Comparison of ENCODE assay signal across 8 cellular contexts in the genomic region with DNA sequence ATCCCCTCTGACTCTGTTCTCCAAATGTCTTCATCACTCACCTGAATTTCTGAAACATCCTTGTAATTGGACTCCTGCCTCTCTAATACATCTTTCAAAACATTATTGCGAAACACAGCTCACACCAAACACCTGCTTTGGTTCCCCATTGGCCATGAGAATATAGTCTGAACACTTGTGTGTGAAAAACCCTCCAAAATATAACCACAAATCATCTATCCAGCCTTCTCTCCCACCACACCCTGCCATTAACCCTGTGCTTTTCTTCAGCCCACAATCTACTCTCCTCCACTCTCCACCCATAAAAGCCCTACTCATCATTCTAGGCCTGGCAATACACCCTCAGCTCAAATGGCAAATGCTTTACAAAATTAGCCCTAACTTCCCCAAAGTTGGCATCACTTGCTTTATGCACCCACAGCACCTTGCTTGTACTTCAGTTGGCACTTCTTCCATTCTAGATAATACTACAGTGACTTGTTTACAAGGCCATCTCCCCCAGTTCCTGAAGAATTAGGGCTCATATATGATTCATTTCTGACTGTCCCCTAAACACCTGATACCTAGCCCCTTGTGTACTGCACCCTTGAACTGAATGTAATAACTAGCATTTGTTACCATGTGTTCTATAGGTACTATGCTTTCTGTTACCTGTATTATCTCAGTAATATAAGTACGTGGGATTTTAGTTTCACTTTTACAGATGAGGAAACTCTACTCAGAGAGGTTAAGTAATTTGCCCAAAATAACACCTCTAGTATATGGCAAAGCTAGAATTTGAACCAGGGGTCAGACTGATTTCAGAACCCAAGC. TPM values are rescaled to one million over a fixed set of nuclear protein-coding genes. Genes with fewer than 3 reads are reported as not detected.
DNase-seq lines count a peak whose midpoint lies in the region; ATAC-seq and TF ChIP-seq lines count a peak whose summit lies in the region.
"Not testable (repeated sequence)": the region's sequence is repeated elsewhere in the genome, so short reads cannot be mapped to it uniquely, and the experiment has no call there.

No MANE protein-coding gene starts in this region.

- intact Hi-C loops in IMR-90 (cut with micrococcal nuclease), result not testable (repeated sequence)
- intact Hi-C loops in OCI-LY7 (cut with micrococcal nuclease; ENCODE audit: unreplicated experiment), result loop anchor here (1.0 to 5.0 kb wide), 4 partner anchors 17 to 367 kb away; partner anchors contain the start of genes SGPP1 and SYNE2
- intact Hi-C loops in activated naive CD4-positive, alpha-beta T cell treated with anti-CD3 and anti-CD28 coated beads for 36 hours (cut with micrococcal nuclease), result loop anchor here (2.0 to 10.0 kb wide), 2 partner anchors 15 to 1435 kb away; no protein-coding TSS in a partner anchor

- not testable (repeated sequence) for TF ChIP-seq POLR2A in IMR-90 (IDR thresholded peaks at IDR 0.05; ENCODE audit: low read depth, low read length)

- not testable (repeated sequence) for H3K4me2 ChIP-seq in IMR-90 (ENCODE audit: low read depth, low read length)
- H3K4me2 ChIP-seq in OCI-LY7 (ENCODE audit: low read length), result peak overlapping the region; percentile 66

- H3K79me2 ChIP-seq in OCI-LY7 (ENCODE audit: insufficient read depth, low read depth, low read length), result peaks cover 88% of the 10 kb centered on the region

- dilution Hi-C loops in IMR-90 (cut with HindIII; ENCODE audit: low sequenced_read_pairs, unreplicated experiment), result not testable (repeated sequence)

- not testable (repeated sequence) for H3K4ac ChIP-seq in IMR-90 (ENCODE audit: low read depth, low read length)

- H2AK9ac ChIP-seq in IMR-90 (replicated peaks; ENCODE audit: low read depth, low read length, poor library complexity), result not testable (repeated sequence)

- not testable (repeated sequence) for H2BK120ac ChIP-seq in IMR-90 (ENCODE audit: low read depth, low read length)

- H3K27me3 Mint-ChIP-seq in activated naive CD4-positive, alpha-beta T cell treated with anti-CD3 and anti-CD28 coated beads for 36 hours (ENCODE audit: low read depth); immature natural killer cell (ENCODE audit: low read depth in 3 of 3); stimulated activated naive CD8-positive, alpha-beta T cell treated with anti-CD3 and anti-CD28 coated beads, Interleukin-15, Interleukin-2, amounts not matched to agents 100 ng/mL and 50 ng/mL, for 24 hours: not testable (repeated sequence)

- BruUV-seq in IMR-90 (replicated peaks; lab: Mats Ljungman, UMichigan); OCI-LY7 (replicated peaks; lab: Mats Ljungman, UMichigan): not testable (repeated sequence)

- H3K4me3 ChIP-seq in IMR-90 (ENCODE audit: insufficient read depth, low read depth, low read length), result not testable (repeated sequence)
- H3K4me3 ChIP-seq in OCI-LY7 (ENCODE audit: low read depth, low read length, poor library complexity, severe bottlenecking), result peak overlapping the region; percentile 51

- no CpG with 5 or more reads among the region's 2 CpGs for WGBS in IMR-90 (ENCODE audit: extremely low coverage in 2 of 2, insufficient read length in 1 of 2), 2 experiments

- not testable (repeated sequence) for TF ChIP-seq RAD21 in IMR-90 (IDR thresholded peaks at IDR 0.05; ENCODE audit: low read length)

- not testable (repeated sequence) for H3K56ac ChIP-seq in IMR-90 (ENCODE audit: extremely low read depth, insufficient read depth, low read length)

- H3K36me3 ChIP-seq in IMR-90 (ENCODE audit: control insufficient read depth, insufficient read depth, low read length), result not testable (repeated sequence)
- H3K36me3 ChIP-seq in OCI-LY7 (ENCODE audit: insufficient read depth, low read length), result peaks cover 20% of the 10 kb centered on the region; the same call in 1 of the 2 replicates

- not testable (repeated sequence) for H3K9me1 ChIP-seq in IMR-90 (ENCODE audit: insufficient read depth, low read length)

- H3K4me1 ChIP-seq in IMR-90 (ENCODE audit: control insufficient read depth, insufficient read depth, low read length), result not testable (repeated sequence)
- H3K4me1 ChIP-seq in OCI-LY7 (ENCODE audit: insufficient read depth, low read length, poor library complexity, severe bottlenecking), result peaks cover 86% of the 10 kb centered on the region

- DNase-seq in DMS79 treated with DMSO at 0.1 percent for 48 hours (lab: John Stamatoyannopoulos, UW) (peak; percentile 97), OCI-LY7 (ENCODE audit: low spot score) (peak; percentile 74)
- DNase-seq in IMR-90; activated naive CD4-positive, alpha-beta T cell treated with anti-CD3 and anti-CD28 coated beads for 36 hours; immature natural killer cell: not testable (repeated sequence)

- in situ Hi-C loops in IMR-90 (cut with MboI; ENCODE audit: low sequenced_read_pairs), result not testable (repeated sequence)

- not testable (repeated sequence) for H3K14ac ChIP-seq in IMR-90 (replicated peaks; ENCODE audit: low read depth, low read length)

- H3K9me3 Mint-ChIP-seq in activated naive CD4-positive, alpha-beta T cell treated with anti-CD3 and anti-CD28 coated beads for 36 hours; immature natural killer cell; stimulated activated naive CD8-positive, alpha-beta T cell treated with anti-CD3 and anti-CD28 coated beads, Interleukin-15, Interleukin-2, amounts not matched to agents 100 ng/mL and 50 ng/mL, for 24 hours: not testable (repeated sequence)

- not testable (repeated sequence) for H4K5ac ChIP-seq in IMR-90 (ENCODE audit: low read depth, low read length)

- H4K8ac ChIP-seq in IMR-90 (ENCODE audit: low read depth in 2 of 2, low read length in 2 of 2), result not testable (repeated sequence)

- H3K36me3 Mint-ChIP-seq in activated naive CD4-positive, alpha-beta T cell treated with anti-CD3 and anti-CD28 coated beads for 36 hours (ENCODE audit: low read depth); immature natural killer cell; stimulated activated naive CD8-positive, alpha-beta T cell treated with anti-CD3 and anti-CD28 coated beads, Interleukin-15, Interleukin-2, amounts not matched to agents 100 ng/mL and 50 ng/mL, for 24 hours (ENCODE audit: low read depth): not testable (repeated sequence)

- H2BK5ac ChIP-seq in IMR-90 (ENCODE audit: low read depth, low read length, poor library complexity, severe bottlenecking), result not testable (repeated sequence)

- H2AFZ ChIP-seq in IMR-90 (replicated peaks; ENCODE audit: low read length, poor library complexity); OCI-LY7 (ENCODE audit: low read length): not testable (repeated sequence)

- H3K9me2 ChIP-seq in OCI-LY7 (ENCODE audit: insufficient read depth, low read length), result not testable (repeated sequence)

- CTCF ChIA-PET in IMR-90 (lab: Yijun Ruan, JAX), result interaction anchor here (0.6 to 0.7 kb wide), 2 partner anchors 16 to 124 kb away, joined by 4 to 8 read pairs; no protein-coding TSS in a partner anchor
- CTCF ChIA-PET in OCI-LY7 (lab: Charles Lee; ENCODE audit: unreplicated experiment); activated naive CD4-positive, alpha-beta T cell treated with anti-CD3 and anti-CD28 coated beads for 36 hours (lab: Charles Lee): not testable (repeated sequence)

- not testable (repeated sequence) for H3K23ac ChIP-seq in IMR-90 (ENCODE audit: low read depth, low read length)

- H4K20me1 ChIP-seq in IMR-90 (ENCODE audit: insufficient read depth, low read length); OCI-LY7 (ENCODE audit: insufficient read depth, low read length): not testable (repeated sequence)

- not testable (repeated sequence) for H3K27ac ChIP-seq in IMR-90 (ENCODE audit: insufficient read depth, low read length)
- peak overlapping the region; percentile 89 for H3K27ac ChIP-seq in OCI-LY7 (ENCODE audit: low read depth, low read length, poor library complexity, severe bottlenecking)

- not testable (repeated sequence) for H3K9ac ChIP-seq in IMR-90 (ENCODE audit: low read depth, low read length)

- not testable (repeated sequence) for H2BK15ac ChIP-seq in IMR-90 (ENCODE audit: low read depth, low read length)

- POLR2A ChIA-PET in IMR-90 (lab: Charles Lee; ENCODE audit: unreplicated experiment), result not testable (repeated sequence)
- POLR2A ChIA-PET in OCI-LY7 (lab: Charles Lee), result interaction anchor here (0.7 to 1.3 kb wide), 3 partner anchors 14 to 47 kb away, joined by 3 to 5 read pairs (median 4); no protein-coding TSS in a partner anchor

- H4K91ac ChIP-seq in IMR-90 (ENCODE audit: insufficient read depth, low read depth, low read length), result not testable (repeated sequence)

- H3K4me1 Mint-ChIP-seq in activated naive CD4-positive, alpha-beta T cell treated with anti-CD3 and anti-CD28 coated beads for 36 hours (ENCODE audit: low read depth), result peaks cover 55% of the 10 kb centered on the region
- peaks cover 72 to 81% of the 10 kb centered on the region in 2 donors for H3K4me1 Mint-ChIP-seq in immature natural killer cell
- peaks cover 71% of the 10 kb centered on the region for H3K4me1 Mint-ChIP-seq in stimulated activated naive CD8-positive, alpha-beta T cell treated with anti-CD3 and anti-CD28 coated beads, Interleukin-15, Interleukin-2, amounts not matched to agents 100 ng/mL and 50 ng/mL, for 24 hours (ENCODE audit: low read depth)

- ATAC-seq in GM19463 (IDR thresholded peaks at IDR 0.05; ENCODE audit: unreplicated experiment) (peak; percentile 37), HG02885 (IDR thresholded peaks at IDR 0.05; ENCODE audit: poor library complexity, unreplicated experiment) (peak; percentile 69)
- ATAC-seq in IMR-90 (ENCODE audit: low read depth), result not testable (repeated sequence)

- not testable (repeated sequence) for H3K18ac ChIP-seq in IMR-90 (ENCODE audit: low read depth, low read length)

- not testable (repeated sequence) for H3K79me1 ChIP-seq in IMR-90 (ENCODE audit: low read depth in 1 of 2, low read length in 2 of 2)

- not testable (repeated sequence) for TF ChIP-seq CTCF in IMR-90 (conservative IDR thresholded peaks at IDR 0.05; ENCODE audit: low read depth, low read length); OCI-LY7 (conservative IDR thresholded peaks at IDR 0.05; ENCODE audit: low read length)

- H3K9me3 ChIP-seq in IMR-90 (ENCODE audit: control insufficient read depth, insufficient read depth, low read length), result not testable (repeated sequence)
- peaks cover 11% of the 10 kb centered on the region; the same call in 1 of the 2 replicates for H3K9me3 ChIP-seq in OCI-LY7 (ENCODE audit: low read length)

- not testable (repeated sequence) for H3K27me3 ChIP-seq in IMR-90 (ENCODE audit: control insufficient read depth, insufficient read depth, low read length)

- peak overlapping the region; percentile 47 for H3K4me3 Mint-ChIP-seq in activated naive CD4-positive, alpha-beta T cell treated with anti-CD3 and anti-CD28 coated beads for 36 hours
- peak overlapping the region; percentile 40 to 74 (median 57) for H3K4me3 Mint-ChIP-seq in immature natural killer cell
- peak overlapping the region; percentile 2 for H3K4me3 Mint-ChIP-seq in stimulated activated naive CD8-positive, alpha-beta T cell treated with anti-CD3 and anti-CD28 coated beads, Interleukin-15, Interleukin-2, amounts not matched to agents 100 ng/mL and 50 ng/mL, for 24 hours

- H3K27ac Mint-ChIP-seq in activated naive CD4-positive, alpha-beta T cell treated with anti-CD3 and anti-CD28 coated beads for 36 hours, result peak overlapping the region; percentile 39
- peak overlapping the region; percentile 81 to 95 (median 90) for H3K27ac Mint-ChIP-seq in immature natural killer cell
- peak overlapping the region; percentile 39 for H3K27ac Mint-ChIP-seq in stimulated activated naive CD8-positive, alpha-beta T cell treated with anti-CD3 and anti-CD28 coated beads, Interleukin-15, Interleukin-2, amounts not matched to agents 100 ng/mL and 50 ng/mL, for 24 hours

- not testable (repeated sequence) for H2AK5ac ChIP-seq in IMR-90 (ENCODE audit: low read depth, low read length)

- not testable (repeated sequence) for H2BK20ac ChIP-seq in IMR-90 (ENCODE audit: low read depth, low read length)

RNA-seq across cellular contexts. Expression of gene SYNE2, which starts 17.3 kb away (rescaled TPM):
- total RNA-seq in IMR-90 (2012; rRNA removed), result 18.6 and 28.9 TPM in 2 replicates
- polyA plus RNA-seq in IMR-90 (2012; rRNA removed), result 5.2 and 5.8 TPM in 2 replicates
- 3.9 and 4.1 TPM in 2 replicates for polyA plus RNA-seq in IMR-90 (2012; cell fraction: cytosol; rRNA removed)
- 10.4 and 11.6 TPM in 2 replicates for polyA plus RNA-seq in IMR-90 (2012; cell fraction: nucleus; rRNA removed; ENCODE audit: low replicate concordance)
- 131 and 150 TPM in 2 replicates for total RNA-seq in OCI-LY7 (2014; rRNA removed; shearing (Covaris generic))
- 212 and 232 TPM in 2 replicates for total RNA-seq in OCI-LY7 (2022)
- 10 to 100 TPM; 22.1 to 22.3 TPM for total RNA-seq in activated naive CD4-positive, alpha-beta T cell treated with anti-CD3 and anti-CD28 coated beads for 36 hours
- 100 to 1,000 TPM in 1 of 3 donors, 10 to 100 TPM in 2; 14.0 to 116 (median 20.0) TPM for polyA plus RNA-seq in immature natural killer cell

Comparison
In these comparisons a context has a peak if more than half of its experiments do, and no peak if none do; other contexts are left out.
1. H3K27ac Mint-ChIP-seq: peak in every context shown above with its lines; median percentile 90 in immature natural killer cell; 39 in activated naive CD4-positive, alpha-beta T cell treated with anti-CD3 and anti-CD28 coated beads for 36 hours; 39 in stimulated activated naive CD8-positive, alpha-beta T cell treated with anti-CD3 and anti-CD28 coated beads, Interleukin-15, Interleukin-2, amounts not matched to agents 100 ng/mL and 50 ng/mL, for 24 hours.
2. H3K4me3 Mint-ChIP-seq: peak in every context shown above with its lines; median percentile 57 in immature natural killer cell; 47 in activated naive CD4-positive, alpha-beta T cell treated with anti-CD3 and anti-CD28 coated beads for 36 hours; 2 in stimulated activated naive CD8-positive, alpha-beta T cell treated with anti-CD3 and anti-CD28 coated beads, Interleukin-15, Interleukin-2, amounts not matched to agents 100 ng/mL and 50 ng/mL, for 24 hours.